In genomic region chr14:61549425-61549824, GRCh38 we compare ENCODE assay signal across 21 cellular contexts.
DNase-seq lines count a peak whose midpoint lies in the region; ATAC-seq and TF ChIP-seq lines count a peak whose summit lies in the region.
"Had no signal": no experiment of that assay in that cellular context is flagged by ENCODE, and none has a peak within 500 bp of the region (broad histone marks: within the 10 kb centered on the region; RNA-seq: fewer than 3 reads in every experiment).

No MANE protein-coding gene starts in this region.

- H3K9me3 Mint-ChIP-seq in activated naive CD4-positive, alpha-beta T cell treated with anti-CD3 and anti-CD28 coated beads, Interleukin-2, amount 50 U/mL, for 24 hours: no peaks in the 10 kb centered on the region
- H3K9me3 Mint-ChIP-seq in activated naive CD4-positive, alpha-beta T cell treated with anti-CD3 and anti-CD28 coated beads, Interleukin-2, amount 10 ng/mL, durations not matched to agents 7 days and 5 days: no peaks in the 10 kb centered on the region
- H3K9me3 Mint-ChIP-seq in immature natural killer cell: no peaks in the 10 kb centered on the region
- H3K9me3 Mint-ChIP-seq: GM23338; stimulated activated naive CD8-positive, alpha-beta T cell treated with anti-CD3 and anti-CD28 coated beads, Interleukin-15, Interleukin-2, amounts not matched to agents 100 ng/mL and 50 ng/mL, for 24 hours had no signal

- peaks cover 5 to 84% (median 53%) of the 10 kb centered on the region in 9 donors for H3K4me1 ChIP-seq in heart right ventricle

- H3K27me3 ChIP-seq in heart right ventricle: no peaks in the 10 kb centered on the region

- no peak overlapping the region for H3K4me3 Mint-ChIP-seq in activated naive CD4-positive, alpha-beta T cell treated with anti-CD3 and anti-CD28 coated beads, Interleukin-2, amount 50 U/mL, for 24 hours
- no peak overlapping the region for H3K4me3 Mint-ChIP-seq in activated naive CD4-positive, alpha-beta T cell treated with anti-CD3 and anti-CD28 coated beads, Interleukin-2, amount 10 ng/mL, durations not matched to agents 7 days and 5 days
- H3K4me3 Mint-ChIP-seq in immature natural killer cell: no peak overlapping the region
- H3K4me3 Mint-ChIP-seq: GM23338; stimulated activated naive CD8-positive, alpha-beta T cell treated with anti-CD3 and anti-CD28 coated beads, Interleukin-15, Interleukin-2, amounts not matched to agents 100 ng/mL and 50 ng/mL, for 24 hours had no signal

- H3K4me3 ChIP-seq in astrocyte of the spinal cord (ENCODE audit: low read depth, low read length) (no peak overlapping the region), heart right ventricle (no peak overlapping the region)
- H3K4me3 ChIP-seq: GM23338, mucosa of descending colon, skin epidermis had no signal

- WGBS in heart right ventricle, 2 donors: 58 to 62% methylated on average over 2 of the region's 2 CpGs

- DNase-seq in activated naive CD4-positive, alpha-beta T cell treated with anti-CD3 and anti-CD28 coated beads, Interleukin-2, amount 10 ng/mL, durations not matched to agents 7 days and 5 days: no peak
- DNase-seq in astrocyte of the spinal cord (ENCODE audit: low read depth, low spot score): peak; percentile 39
- DNase-seq in immature natural killer cell: no peak
- peak; percentile 59 for DNase-seq in stromal cell of bone marrow (ENCODE audit: low read depth)
- DNase-seq in heart right ventricle: no peak
- no peak for DNase-seq in stimulated activated CD4-positive, alpha-beta T cell treated with anti-CD3 and anti-CD28 coated beads, Interleukin-12 subunit alpha, Interleukin-12 subunit beta, amount 100 ng/mL, for 4 hours
- no peak for DNase-seq in NCI-H510A treated with DMSO at 0.1 percent for 48 hours (lab: John Stamatoyannopoulos, UW)
- DNase-seq: activated CD4-positive, alpha-beta T cell treated with anti-CD3 and anti-CD28 coated beads, Interleukin-2, amount 50 U/mL, for 4 hours; activated gamma-delta T cell treated with Interleukin-2 at 50 U/mL for 16 hours; Calu3; effector CD4-positive, alpha-beta T cell; GF-D8; head of caudate nucleus; mucosa of descending colon; NCI-H1694; NCI-H524; SK-N-SH had no signal

- H3K27me3 Mint-ChIP-seq in activated naive CD4-positive, alpha-beta T cell treated with anti-CD3 and anti-CD28 coated beads, Interleukin-2, amount 50 U/mL, for 24 hours: no peaks in the 10 kb centered on the region
- no peaks in the 10 kb centered on the region for H3K27me3 Mint-ChIP-seq in activated naive CD4-positive, alpha-beta T cell treated with anti-CD3 and anti-CD28 coated beads, Interleukin-2, amount 10 ng/mL, durations not matched to agents 7 days and 5 days
- peaks cover 11 to 55% (median 36%) of the 10 kb centered on the region in 3 donors for H3K27me3 Mint-ChIP-seq in immature natural killer cell (ENCODE audit: low read depth in 3 of 3)
- H3K27me3 Mint-ChIP-seq: stimulated activated naive CD8-positive, alpha-beta T cell treated with anti-CD3 and anti-CD28 coated beads, Interleukin-15, Interleukin-2, amounts not matched to agents 100 ng/mL and 50 ng/mL, for 24 hours had no signal

- CTCF ChIA-PET in activated naive CD4-positive, alpha-beta T cell treated with anti-CD3 and anti-CD28 coated beads, Interleukin-2, amount 10 ng/mL, durations not matched to agents 7 days and 5 days (lab: Charles Lee): no interaction called here

- peak overlapping the region; percentile 86 for H3K27ac Mint-ChIP-seq in activated naive CD4-positive, alpha-beta T cell treated with anti-CD3 and anti-CD28 coated beads, Interleukin-2, amount 50 U/mL, for 24 hours
- H3K27ac Mint-ChIP-seq in activated naive CD4-positive, alpha-beta T cell treated with anti-CD3 and anti-CD28 coated beads, Interleukin-2, amount 10 ng/mL, durations not matched to agents 7 days and 5 days: no peak overlapping the region
- H3K27ac Mint-ChIP-seq in immature natural killer cell: peak overlapping the region; percentile 33 to 80 (median 56)
- H3K27ac Mint-ChIP-seq: GM23338 had no signal

- no peak for ATAC-seq in heart right ventricle
- ATAC-seq: GM23338, mucosa of descending colon had no signal

- in situ Hi-C loops in astrocyte of the spinal cord (cut with HindIII; ENCODE audit: low sequenced_read_pairs): no loop called here

- intact Hi-C loops in heart right ventricle (cut with DNase I): loop anchor here in 1 of 10 donors (10.0 kb wide), 1 partner anchor 75 kb away; no protein-coding TSS in a partner anchor

- no peak for TF ChIP-seq CTCF in astrocyte of the spinal cord (IDR thresholded peaks at IDR 0.05; ENCODE audit: low read depth, low read length)
- no peak for TF ChIP-seq CTCF in heart right ventricle (IDR thresholded peaks at IDR 0.05)

- no peaks in the 10 kb centered on the region for H3K9me3 ChIP-seq in heart right ventricle
- H3K9me3 ChIP-seq: mucosa of descending colon, SK-N-SH had no signal

- peaks cover 63% of the 10 kb centered on the region for H3K4me1 Mint-ChIP-seq in activated naive CD4-positive, alpha-beta T cell treated with anti-CD3 and anti-CD28 coated beads, Interleukin-2, amount 50 U/mL, for 24 hours
- H3K4me1 Mint-ChIP-seq in activated naive CD4-positive, alpha-beta T cell treated with anti-CD3 and anti-CD28 coated beads, Interleukin-2, amount 10 ng/mL, durations not matched to agents 7 days and 5 days: peaks cover 43% of the 10 kb centered on the region
- H3K4me1 Mint-ChIP-seq in immature natural killer cell: peaks cover 56 to 84% of the 10 kb centered on the region in 2 donors

- H3K36me3 ChIP-seq in heart right ventricle: peaks cover 0 to 48% (median 2%) of the 10 kb centered on the region in 9 donors

- peak overlapping the region in 1 of 10 donors; percentile 63 for H3K27ac ChIP-seq in heart right ventricle

- peaks cover 41% of the 10 kb centered on the region for H3K36me3 Mint-ChIP-seq in activated naive CD4-positive, alpha-beta T cell treated with anti-CD3 and anti-CD28 coated beads, Interleukin-2, amount 50 U/mL, for 24 hours
- peaks cover 93% of the 10 kb centered on the region for H3K36me3 Mint-ChIP-seq in activated naive CD4-positive, alpha-beta T cell treated with anti-CD3 and anti-CD28 coated beads, Interleukin-2, amount 10 ng/mL, durations not matched to agents 7 days and 5 days
- peaks cover 20 to 72% (median 39%) of the 10 kb centered on the region in 3 donors for H3K36me3 Mint-ChIP-seq in immature natural killer cell

Comparison
In these comparisons a context has a peak if more than half of its experiments do, and no peak if none do; other contexts are left out.
1. DNase-seq: peak in astrocyte of the spinal cord (single experiment) and stromal cell of bone marrow (single experiment); none in activated naive CD4-positive, alpha-beta T cell treated with anti-CD3 and anti-CD28 coated beads, Interleukin-2, amount 10 ng/mL, durations not matched to agents 7 days and 5 days (single experiment), immature natural killer cell (0 of 3), heart right ventricle (0 of 2), stimulated activated CD4-positive, alpha-beta T cell treated with anti-CD3 and anti-CD28 coated beads, Interleukin-12 subunit alpha, Interleukin-12 subunit beta, amount 100 ng/mL, for 4 hours (single experiment) and NCI-H510A treated with DMSO at 0.1 percent for 48 hours (single experiment).